8 cellular contexts compared by ENCODE assay signal in the genomic region with DNA sequence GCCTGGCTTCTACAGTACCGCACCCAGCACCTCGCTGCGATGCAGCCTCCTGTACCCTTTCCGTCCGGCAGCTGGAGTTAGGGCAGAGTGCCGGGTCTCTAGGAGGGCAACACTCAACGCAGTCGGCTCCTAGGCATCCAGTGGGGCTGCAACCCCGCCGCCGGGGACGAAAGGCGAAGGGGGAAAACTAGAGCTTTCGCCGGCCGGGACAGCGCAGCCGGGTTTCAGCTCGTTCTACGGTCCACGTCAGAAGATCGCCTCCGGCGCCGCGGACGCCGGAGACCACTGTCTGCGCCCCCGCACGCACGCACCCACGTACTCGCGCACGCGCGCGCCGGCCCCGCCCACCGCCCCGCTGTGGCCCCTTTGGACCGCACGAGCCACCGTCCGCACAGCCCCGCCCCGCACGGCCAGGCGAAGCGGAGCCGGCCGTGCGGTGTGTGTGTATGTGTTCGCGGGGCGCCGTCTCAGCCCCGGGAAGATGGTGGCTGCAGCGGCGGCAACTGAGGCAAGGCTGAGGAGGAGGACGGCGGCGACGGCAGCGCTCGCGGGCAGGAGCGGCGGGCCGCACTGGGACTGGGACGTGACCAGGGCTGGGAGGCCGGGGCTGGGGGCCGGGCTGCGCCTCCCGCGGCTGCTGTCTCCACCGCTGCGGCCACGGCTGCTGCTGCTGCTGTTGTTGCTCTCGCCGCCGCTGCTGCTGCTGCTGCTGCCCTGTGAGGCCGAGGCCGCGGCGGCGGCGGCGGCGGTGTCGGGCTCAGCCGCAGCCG. TPM values are rescaled to one million over a fixed set of nuclear protein-coding genes. Genes with fewer than 3 reads are reported as not detected.
DNase-seq lines count a peak whose midpoint lies in the region; ATAC-seq and TF ChIP-seq lines count a peak whose summit lies in the region.

ATRN (plus strand) TSS at position 392 of the 770 bp plus-strand sequence; CDS start at position 482, 90 bp downstream.

- peaks cover 2% of the 10 kb centered on the region for H3K27me3 Mint-ChIP-seq in central memory CD8-positive, alpha-beta T cell

- no peaks in the 10 kb centered on the region for H3K9me3 ChIP-seq in AG04450 (ENCODE audit: control insufficient read depth, insufficient read depth, low read length)

- CTCF ChIA-PET in AG04450 (lab: Charles Lee): interaction anchor here (1.5 kb wide), 1 partner anchor 93 kb away, joined by 3 read pairs; no protein-coding TSS in a partner anchor

- no peak for TF ChIP-seq CTCF in AG04450 (IDR thresholded peaks at IDR 0.05; ENCODE audit: low read depth, low read length)

- POLR2A ChIA-PET in AG04450 (lab: Yijun Ruan, JAX): interaction anchor here (0.5 to 1.6 kb wide), 9 partner anchors 9 to 456 kb away, joined by 3 to 7 read pairs (median 3); partner anchors contain the start of gene DNAAF9

- H3K27ac Mint-ChIP-seq in central memory CD8-positive, alpha-beta T cell (ENCODE audit: low read depth): peak within 1 kb of the TSS; percentile 73

- peaks cover 29% of the 10 kb centered on the region for H3K4me1 Mint-ChIP-seq in central memory CD8-positive, alpha-beta T cell

- peak within 1 kb of the TSS; percentile 94 for H3K27ac ChIP-seq in AG04450 (ENCODE audit: low read depth, low read length)

- H3K36me3 Mint-ChIP-seq in central memory CD8-positive, alpha-beta T cell (ENCODE audit: insufficient read depth): peaks cover 10% of the 10 kb centered on the region

- DNase-seq in AG04450 (ENCODE audit: low read depth, low spot score) (peak; percentile 72), NCI-H2227 treated with DMSO at 0.1 percent for 48 hours (lab: John Stamatoyannopoulos, UW) (peak; percentile 85), islet precursor cell (peak; percentile 94)
- DNase-seq in central memory CD8-positive, alpha-beta T cell (ENCODE audit: low spot score in 2 of 2): peak; percentile 74 to 76
- DNase-seq in stimulated activated CD4-positive, alpha-beta T cell treated with anti-CD3 and anti-CD28 coated beads, Interleukin-12 subunit alpha, Interleukin-12 subunit beta, amount 100 ng/mL, for 24 hours (ENCODE audit: low read depth in 2 of 2): peak; percentile 83 to 92

- no peaks in the 10 kb centered on the region for H3K9me3 Mint-ChIP-seq in central memory CD8-positive, alpha-beta T cell

- H3K27me3 ChIP-seq in AG04450 (ENCODE audit: control insufficient read depth, insufficient read depth, low read length): peaks cover 7% of the 10 kb centered on the region

- peak within 1 kb of the TSS; percentile 81 for H3K4me3 Mint-ChIP-seq in central memory CD8-positive, alpha-beta T cell

- peak within 1 kb of the TSS; percentile 80 for H3K4me3 ChIP-seq in AG04450 (ENCODE audit: low read depth, low read length)

- ATAC-seq in GM18868 (IDR thresholded peaks at IDR 0.05; ENCODE audit: unreplicated experiment) (peak; percentile 89), HG03103 (IDR thresholded peaks at IDR 0.05; ENCODE audit: low read depth, unreplicated experiment) (peak; percentile 84)
- peak; percentile 89 to 92 for ATAC-seq in activated CD4-positive, CD25-positive, alpha-beta regulatory T cell treated with anti-CD3 and anti-CD28 coated beads, Interleukin-2, amount 50 U/mL, for 24 hours
- peak; percentile 90 for ATAC-seq in central memory CD8-positive, alpha-beta T cell (replicated peaks; ENCODE audit: extremely low read depth, poor library complexity, severe bottlenecking)

RNA-seq across cellular contexts. Expression of gene ATRN, which starts in this region (rescaled TPM):
- polyA plus RNA-seq in AG04450 (2011; rRNA removed): 54.3 and 59.7 TPM in 2 replicates
- polyA minus RNA-seq in AG04450 (2011; rRNA and poly(A)+ RNA removed): 84.2 and 85.2 TPM in 2 replicates

Comparison
In these comparisons a context has a peak if more than half of its experiments do, and no peak if none do; other contexts are left out.
1. Peak in every context shown above with its lines: DNase-seq, ATAC-seq, H3K4me3 ChIP-seq and H3K27ac ChIP-seq.